Comparison of ENCODE assay signal across 21 cellular contexts in the genomic region with DNA sequence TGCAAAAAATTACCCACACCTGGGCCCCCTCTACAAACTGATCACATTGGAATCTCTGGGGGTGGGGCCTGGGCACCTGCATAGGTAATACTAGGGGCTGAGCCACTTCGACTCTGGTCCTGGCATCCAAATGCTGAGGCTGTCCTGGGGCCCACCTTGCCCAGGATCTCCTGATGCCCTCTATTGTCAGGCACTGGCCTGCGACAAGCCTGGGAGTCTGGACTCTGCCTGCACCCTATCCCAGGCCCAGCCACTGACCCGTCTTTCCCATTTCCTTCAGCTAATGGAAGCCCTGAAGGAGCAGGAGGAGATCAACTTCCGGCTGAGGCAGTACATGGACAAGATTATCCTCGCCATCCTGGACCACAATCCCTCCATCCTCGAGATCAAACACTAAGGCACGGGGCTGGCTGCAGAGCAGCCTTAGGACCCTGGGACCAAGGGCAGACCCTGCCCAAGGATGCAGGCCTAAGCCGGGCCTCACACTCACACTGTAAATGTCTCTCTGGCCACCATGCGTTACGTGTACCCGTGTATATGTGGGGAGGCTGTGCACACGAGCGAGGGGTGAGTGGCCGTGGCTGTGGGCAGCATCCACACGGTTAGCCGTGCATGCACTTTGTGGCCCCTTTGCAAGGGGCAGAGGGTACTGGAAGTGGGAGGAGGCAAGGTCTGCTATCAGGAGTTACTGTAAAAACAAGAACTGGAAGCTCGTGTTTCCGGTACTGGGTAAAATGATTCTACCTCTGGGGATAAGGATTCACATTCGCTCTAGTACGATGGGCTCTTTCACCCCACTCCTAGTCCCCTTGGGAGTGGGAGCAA.
"Had no signal": no experiment of that assay in that cellular context is flagged by ENCODE, and none has a peak within 500 bp of the region (broad histone marks: within the 10 kb centered on the region; RNA-seq: fewer than 3 reads in every experiment).

No MANE protein-coding gene starts in this region.

- ATAC-seq: activated T-cell treated with anti-CD3 and anti-CD28 coated beads, Interleukin-2, amount 50 U/mL, for 4 hours; K562; WTC11 had no signal

- DNase-seq: activated CD4-positive, alpha-beta T cell treated with anti-CD3 and anti-CD28 coated beads for 48 hours; activated CD4-positive, alpha-beta T cell treated with anti-CD3 and anti-CD28 coated beads, Interleukin-2, amount 50 U/mL, for 4 hours; activated CD4-positive, CD25-positive, alpha-beta regulatory T cell treated with anti-CD3 and anti-CD28 coated beads, Interleukin-2, amount 50 U/mL, for 72 hours; activated CD8-positive, alpha-beta memory T cell treated with anti-CD3 and anti-CD28 coated beads for 24 hours; activated effector memory CD4-positive, alpha-beta T cell treated with anti-CD3 and anti-CD28 coated beads, Interleukin-2, amount 50 U/mL, for 16 hours; activated naive CD4-positive, alpha-beta T cell treated with anti-CD3 and anti-CD28 coated beads for 36 hours; activated T-cell treated with anti-CD3 and anti-CD28 coated beads, Interleukin-2, amount 50 U/mL, for 4 hours; amygdala; cerebellar nuclear complex; Kasumi-1; NCI-H1417 treated with DMSO at 0.1 percent for 48 hours; NCI-H1694 treated with DMSO at 0.1 percent for 48 hours; NCI-H2029 treated with DMSO at 0.1 percent for 48 hours; NCI-H446; SHP77; T-helper 9 cell had no signal

- FAIRE-seq: K562, RCC 7860 had no signal

- H3K27ac Mint-ChIP-seq: activated naive CD4-positive, alpha-beta T cell treated with anti-CD3 and anti-CD28 coated beads for 36 hours; activated naive CD8-positive, alpha-beta T cell; T-helper 1 cell treated with Interleukin-12 subunit alpha and Interleukin-12 subunit beta and Interleukin-4 antibody, amounts not matched to agents 30 μg/mL and 1 μg/mL, for 36 hours had no signal

- H3K4me3 ChIP-seq: K562 had no signal

- H3K9me3 Mint-ChIP-seq: activated naive CD4-positive, alpha-beta T cell treated with anti-CD3 and anti-CD28 coated beads for 36 hours; activated T-cell treated with anti-CD3 and anti-CD28 coated beads, Interleukin-2, amount 50 U/mL, for 4 hours; T-helper 1 cell treated with Interleukin-12 subunit alpha and Interleukin-12 subunit beta and Interleukin-4 antibody, amounts not matched to agents 30 μg/mL and 1 μg/mL, for 36 hours; WTC11 had no signal

- H3K27me3 Mint-ChIP-seq: activated naive CD8-positive, alpha-beta T cell had no signal

- H3K4me3 Mint-ChIP-seq: activated naive CD4-positive, alpha-beta T cell treated with anti-CD3 and anti-CD28 coated beads for 36 hours; activated naive CD8-positive, alpha-beta T cell; activated T-cell treated with anti-CD3 and anti-CD28 coated beads, Interleukin-2, amount 50 U/mL, for 4 hours; T-helper 1 cell treated with Interleukin-12 subunit alpha and Interleukin-12 subunit beta and Interleukin-4 antibody, amounts not matched to agents 30 μg/mL and 1 μg/mL, for 36 hours; WTC11 had no signal

- H3K36me3 Mint-ChIP-seq: activated naive CD8-positive, alpha-beta T cell had no signal
